Comparison of ENCODE assay signal across 25 cellular contexts in the genomic region with DNA sequence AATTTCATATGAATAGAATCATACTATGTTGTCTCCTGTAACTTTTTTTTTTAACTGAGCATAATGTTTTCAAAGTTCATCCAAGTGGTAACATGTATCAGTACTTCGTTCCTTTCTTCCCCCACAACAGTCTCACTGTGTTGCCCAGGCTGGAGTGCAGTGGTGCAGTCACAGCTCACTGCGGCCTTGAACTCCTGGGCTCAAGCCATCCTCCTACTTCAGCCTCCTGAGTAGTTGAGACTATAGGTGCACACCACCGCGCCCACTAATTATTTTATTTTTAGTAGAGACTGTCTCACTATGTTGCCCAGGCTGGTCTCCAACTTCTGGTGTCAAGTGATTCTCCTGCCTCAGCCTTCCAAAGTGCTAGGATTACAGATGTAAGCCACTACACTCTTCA.
"Had no signal": no experiment of that assay in that cellular context is flagged by ENCODE, and none has a peak within 500 bp of the region (broad histone marks: within the 10 kb centered on the region; RNA-seq: fewer than 3 reads in every experiment).

No MANE protein-coding gene starts in this region.

- H3K9me3 ChIP-seq: esophagus squamous epithelium, gastrocnemius medialis, lower lobe of right lung, mucosa of descending colon had no signal

- FAIRE-seq: colon, endometrium, islet of Langerhans, keratinocyte had no signal

- H3K4me3 Mint-ChIP-seq: effector memory CD8-positive, alpha-beta T cell; endodermal cell; mesothelial cell of epicardium had no signal

- DNase-seq: effector CD8-positive, alpha-beta T cell; effector memory CD8-positive, alpha-beta T cell; erythroblast; esophagus squamous epithelium; foreskin fibroblast; foreskin melanocyte; gastrocnemius medialis; glutamatergic neuron; head of caudate nucleus; heart right ventricle; hippocampal formation; left cardiac atrium; left lung; left ventricle myocardium superior; lower lobe of right lung; mesenchymal stem cell; mucosa of descending colon had no signal

- H3K27me3 ChIP-seq: esophagus squamous epithelium, gastrocnemius medialis, heart right ventricle, left lung had no signal

- H3K4me1 ChIP-seq: gastrocnemius medialis, heart right ventricle, left lung, lower lobe of right lung had no signal

- H3K4me3 ChIP-seq: coronary artery, esophagus squamous epithelium, gastrocnemius medialis, heart right ventricle, left lung, lower lobe of right lung, mucosa of descending colon had no signal

- H3K27ac Mint-ChIP-seq: effector memory CD8-positive, alpha-beta T cell; endodermal cell; mesothelial cell of epicardium had no signal

- H3K27me3 Mint-ChIP-seq: effector memory CD8-positive, alpha-beta T cell had no signal

- H3K27ac ChIP-seq: coronary artery, epithelial cell of prostate, gastrocnemius medialis, heart right ventricle, left lung, lower lobe of right lung had no signal

- ATAC-seq: effector memory CD8-positive, alpha-beta T cell; gastrocnemius medialis; heart right ventricle; left cardiac atrium; left lung; left ventricle myocardium superior; mucosa of descending colon had no signal
